In the genomic region with DNA sequence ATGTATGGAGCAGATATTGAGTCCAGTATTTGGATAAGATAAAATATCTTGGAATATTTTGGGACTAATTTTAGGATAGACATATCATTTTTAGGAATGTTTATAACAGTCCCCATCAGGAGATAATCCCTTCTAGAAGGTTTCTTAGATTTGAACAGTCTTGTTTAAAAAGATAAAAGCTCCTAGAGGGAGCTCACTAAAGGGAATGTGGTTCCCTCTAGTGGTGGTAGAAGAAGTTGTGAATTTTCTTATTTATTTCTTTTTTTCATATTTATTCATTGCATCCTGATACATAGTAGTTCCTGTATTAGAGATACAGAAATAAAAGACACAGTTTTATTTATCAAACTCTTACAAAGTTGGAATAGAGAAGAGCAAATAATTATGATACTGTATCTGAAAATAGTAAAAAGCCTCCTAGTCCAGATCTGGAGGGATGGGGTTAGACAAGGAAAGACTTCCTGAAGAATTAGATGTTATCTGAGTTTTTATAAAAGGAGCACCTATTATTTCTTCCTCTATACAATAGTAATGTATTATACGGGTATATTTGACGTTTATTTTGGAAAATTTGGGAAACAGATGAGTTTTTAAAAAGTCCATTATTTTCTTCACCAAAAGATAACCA, we compare ENCODE assay signal across 9 cellular contexts. TPM values are rescaled to one million over a fixed set of nuclear protein-coding genes. Genes with fewer than 3 reads are reported as not detected.
DNase-seq lines count a peak whose midpoint lies in the region; ATAC-seq, FAIRE-seq and TF ChIP-seq lines count a peak whose summit lies in the region.
"Had no signal": no experiment of that assay in that cellular context is flagged by ENCODE, and none has a peak within 500 bp of the region (broad histone marks: within the 10 kb centered on the region; RNA-seq: fewer than 3 reads in every experiment).

No MANE protein-coding gene starts in this region.

- H3K27me3 ChIP-seq in AG04450 (ENCODE audit: control insufficient read depth, insufficient read depth, low read length) = peaks cover 23% of the 10 kb centered on the region
- no peaks in the 10 kb centered on the region for H3K27me3 ChIP-seq in right lobe of liver

- BruUV-seq in MCF 10A (replicated peaks; lab: Mats Ljungman, UMichigan) = no TSS peak

- H3K4me3 ChIP-seq in AG04450 (ENCODE audit: low read depth, low read length) = no peak overlapping the region
- no peak overlapping the region for H3K4me3 ChIP-seq in right lobe of liver

- H3K27me3 Mint-ChIP-seq in MCF 10A (ENCODE audit: insufficient read depth, unreplicated experiment) = peaks cover 35% of the 10 kb centered on the region

- intact Hi-C loops in MCF 10A (cut with micrococcal nuclease) (loop anchor here (1.0 kb wide), 3 partner anchors 516 to 721 kb away; no protein-coding TSS in a partner anchor), right lobe of liver (cut with DNase I) (no loop called here)

- POLR2A ChIA-PET in AG04450 (lab: Yijun Ruan, JAX) = interaction anchor here (0.6 kb wide), 2 partner anchors 686 to 710 kb away, joined by 3 to 8 read pairs; no protein-coding TSS in a partner anchor
- POLR2A ChIA-PET in MCF 10A (lab: Yijun Ruan, JAX) = interaction anchor here (0.5 to 2.0 kb wide), 5 partner anchors 13 to 943 kb away, joined by 3 to 7 read pairs (median 4); partner anchors contain the start of gene KLHDC10

- DNase-seq in AG04450 (ENCODE audit: low read depth, low spot score) (peak; percentile 30), GM18507 (ENCODE audit: extremely low spot score, insufficient read length, low read depth) (peak; percentile 9), NCI-H2227 treated with DMSO at 0.1 percent for 48 hours (lab: John Stamatoyannopoulos, UW) (peak; percentile 75), MCF 10A (ENCODE audit: unreplicated experiment) (peak; percentile 57), right lobe of liver (no peak), activated gamma-delta T cell treated with Interleukin-2 at 50 U/mL for 16 hours (no peak)

- H3K27ac ChIP-seq in AG04450 (ENCODE audit: low read depth, low read length) = no peak overlapping the region
- H3K27ac ChIP-seq in right lobe of liver = no peak overlapping the region

- H3K9me3 ChIP-seq in AG04450 (ENCODE audit: control insufficient read depth, insufficient read depth, low read length) = no peaks in the 10 kb centered on the region
- peaks cover 0 to 2% (median 0%) of the 10 kb centered on the region in 4 donors for H3K9me3 ChIP-seq in right lobe of liver

- TF ChIP-seq POLR2A in right lobe of liver (IDR thresholded peaks at IDR 0.05) = no peak

- no peaks in the 10 kb centered on the region for H3K36me3 Mint-ChIP-seq in MCF 10A (ENCODE audit: insufficient read depth, unreplicated experiment)

- H3K27ac Mint-ChIP-seq in MCF 10A (ENCODE audit: low read depth, unreplicated experiment) = no peak overlapping the region

- CTCF ChIA-PET in AG04450 (lab: Charles Lee) (interaction anchor here (0.6 to 2.8 kb wide), 30 partner anchors 8 to 721 kb away, joined by 3 to 71 read pairs (median 4); partner anchors contain the start of gene KLHDC10), MCF 10A (lab: Yijun Ruan, JAX) (interaction anchor here (0.6 to 2.1 kb wide), 25 partner anchors 11 to 901 kb away, joined by 3 to 10 read pairs (median 4); partner anchors contain the start of gene TMEM209)

- peak; percentile 35 for FAIRE-seq in GM18507 (lab: Jason Lieb, UNC)

- no peaks in the 10 kb centered on the region for H3K4me1 ChIP-seq in right lobe of liver

- 0% methylated on average over 2 of the region's 2 CpGs for WGBS in right lobe of liver (ENCODE audit: insufficient coverage, low coverage, low lambda C conversion rate, missing lambda C conversion rate)

- TF ChIP-seq CTCF in AG04450 (IDR thresholded peaks at IDR 0.05; ENCODE audit: low read depth, low read length) = peak; percentile 69
- peak; percentile 64 for TF ChIP-seq CTCF in MCF 10A (IDR thresholded peaks at IDR 0.05; ENCODE audit: unreplicated experiment)
- TF ChIP-seq CTCF in right lobe of liver (IDR thresholded peaks at IDR 0.05) = peak; percentile 47 to 84 (median 75)

- no peak overlapping the region for H3K4me3 Mint-ChIP-seq in MCF 10A (ENCODE audit: unreplicated experiment)

- no peaks in the 10 kb centered on the region for H3K9me3 Mint-ChIP-seq in MCF 10A (ENCODE audit: unreplicated experiment)

- ATAC-seq in right lobe of liver (peak; percentile 32 to 62 (median 57)), HG02678 (IDR thresholded peaks at IDR 0.05; ENCODE audit: unreplicated experiment) (no peak), GM19463 (IDR thresholded peaks at IDR 0.05; ENCODE audit: unreplicated experiment) (no peak)

- no peaks in the 10 kb centered on the region for H3K36me3 ChIP-seq in right lobe of liver

- H3K4me1 Mint-ChIP-seq in MCF 10A (ENCODE audit: insufficient read depth, unreplicated experiment) = peaks cover 5% of the 10 kb centered on the region

RNA-seq across cellular contexts. Expression of gene KLF14, which starts 24.5 kb away (rescaled TPM):
- polyA plus RNA-seq in AG04450 (2011; rRNA removed) = not detected in 2 replicates
- 0.05 TPM in 1 of 2 replicates, not detected in the other for polyA minus RNA-seq in AG04450 (2011; rRNA and poly(A)+ RNA removed)
- total RNA-seq in MCF 10A (2022) (not detected in 2 replicates), right lobe of liver (not detected)
- total RNA-seq: temporal lobe had no signal

Comparison
In these comparisons a context has a peak if more than half of its experiments do, and no peak if none do; other contexts are left out.
1. DNase-seq: peak in AG04450 (single experiment), GM18507 (single experiment), NCI-H2227 treated with DMSO at 0.1 percent for 48 hours (single experiment) and MCF 10A (single experiment); none in right lobe of liver (0 of 3) and activated gamma-delta T cell treated with Interleukin-2 at 50 U/mL for 16 hours (single experiment).
2. ATAC-seq: peak in right lobe of liver (4 of 4); none in HG02678 (single experiment) and GM19463 (single experiment).
3. Peak in every context shown above with its lines, with median percentiles within 50 percentile points of each other: CTCF ChIP-seq.